In the genomic region with DNA sequence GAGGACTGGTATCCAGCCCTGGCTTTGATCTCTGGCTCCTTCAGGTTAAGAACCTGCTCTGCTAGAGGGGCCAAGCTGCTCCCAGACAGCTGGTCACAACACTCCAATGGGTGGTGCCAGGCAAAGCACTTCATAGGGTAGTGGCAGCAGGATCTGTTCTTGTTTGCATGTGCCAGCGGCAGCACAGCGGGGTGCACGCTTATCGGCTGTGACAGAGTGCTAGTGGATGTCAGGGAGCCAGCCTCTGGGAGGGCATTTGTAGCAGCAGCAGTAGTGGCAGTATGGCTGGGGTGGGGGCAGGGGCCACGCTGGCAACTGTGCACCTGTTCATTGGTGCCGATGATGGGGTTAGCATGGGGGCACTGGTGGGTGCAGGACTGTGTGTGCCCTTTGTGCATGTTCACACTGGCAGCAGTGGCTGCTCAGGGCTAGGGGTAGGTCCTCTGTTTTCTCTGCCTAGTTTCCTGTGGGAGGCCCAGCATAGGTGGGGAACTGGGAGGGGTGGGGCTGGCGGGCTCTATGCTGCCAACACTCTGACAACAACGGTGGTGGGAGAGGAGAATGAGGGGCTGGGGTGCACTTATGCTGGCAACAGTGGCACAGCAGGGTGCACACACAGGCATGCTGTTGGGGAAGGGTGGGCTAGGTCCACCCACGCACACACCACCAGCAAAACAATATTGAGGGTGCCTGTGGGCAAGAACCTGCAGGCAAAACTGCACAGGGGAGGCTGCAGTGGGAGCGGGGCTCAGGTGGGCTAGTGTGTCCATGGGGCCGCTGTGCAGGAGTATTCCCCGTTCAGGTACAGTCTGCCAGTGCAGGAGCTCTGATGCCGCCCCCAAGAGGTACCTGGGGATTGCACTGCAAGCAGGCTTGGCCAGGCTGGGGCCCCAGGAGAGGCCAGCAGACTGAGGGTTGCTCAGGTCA, we compare ENCODE assay signal across 16 cellular contexts. TPM values are rescaled to one million over a fixed set of nuclear protein-coding genes. Genes with fewer than 3 reads are reported as not detected.
DNase-seq lines count a peak whose midpoint lies in the region; ATAC-seq and TF ChIP-seq lines count a peak whose summit lies in the region.
"Had no signal": no experiment of that assay in that cellular context is flagged by ENCODE, and none has a peak within 500 bp of the region (broad histone marks: within the 10 kb centered on the region; RNA-seq: fewer than 3 reads in every experiment).

No MANE protein-coding gene starts in this region.

- no peak overlapping the region for H3K9ac ChIP-seq in endodermal cell (ENCODE audit: extremely low read depth, low read length, poor library complexity, severe bottlenecking)

- ATAC-seq in natural killer cell treated with Interleukin-12 subunit alpha and Interleukin-12 subunit beta and Interleukin-15 and Interleukin-18, amount 100 ng/mL, for 72 hours, result no peak
- no peak for ATAC-seq in natural killer cell
- ATAC-seq in upper lobe of left lung (ENCODE audit: low FRiP score in 2 of 2), result peak; percentile 28 to 59
- ATAC-seq in HG03095 (IDR thresholded peaks at IDR 0.05; ENCODE audit: unreplicated experiment), result no peak

- TF ChIP-seq CTCF in natural killer cell (IDR thresholded peaks at IDR 0.05) (no peak), endodermal cell (conservative IDR thresholded peaks at IDR 0.05) (no peak), upper lobe of left lung (IDR thresholded peaks at IDR 0.05) (no peak)

- peaks cover 37% of the 10 kb centered on the region for H3K9me3 ChIP-seq in endodermal cell (ENCODE audit: control insufficient read depth, low read length)
- peaks cover 20 to 28% (median 22%) of the 10 kb centered on the region in 4 donors for H3K9me3 ChIP-seq in upper lobe of left lung

- peaks cover 4% of the 10 kb centered on the region for H3K9me3 Mint-ChIP-seq in natural killer cell treated with Interleukin-12 subunit alpha and Interleukin-12 subunit beta and Interleukin-15 and Interleukin-18, amount 100 ng/mL, for 72 hours
- peaks cover 2 to 3% of the 10 kb centered on the region in 2 donors for H3K9me3 Mint-ChIP-seq in natural killer cell
- peaks cover 32% of the 10 kb centered on the region for H3K9me3 Mint-ChIP-seq in endodermal cell

- H3K36me3 ChIP-seq in endodermal cell (ENCODE audit: control insufficient read depth, insufficient read depth, low read length) (peaks cover 43% of the 10 kb centered on the region), upper lobe of left lung (peaks cover 6 to 66% (median 37%) of the 10 kb centered on the region in 4 donors)

- no peak for TF ChIP-seq POLR2A in upper lobe of left lung (IDR thresholded peaks at IDR 0.05)

- intact Hi-C loops in natural killer cell (cut with micrococcal nuclease), result no loop called here

- DNase-seq in natural killer cell treated with Interleukin-12 subunit alpha and Interleukin-12 subunit beta and Interleukin-15 and Interleukin-18, amount 100 ng/mL, for 72 hours (ENCODE audit: low spot score), result peak; percentile 58
- DNase-seq in natural killer cell, result no peak
- peak; percentile 82 for DNase-seq in NCI-H510A treated with DMSO at 0.1 percent for 48 hours (lab: John Stamatoyannopoulos, UW)
- peak; percentile 48 for DNase-seq in endodermal cell
- peak; percentile 34 to 42 for DNase-seq in upper lobe of left lung
- DNase-seq in stimulated activated CD4-positive, alpha-beta T cell treated with anti-CD3 and anti-CD28 coated beads, Interleukin-15, amount 100 ng/mL, for 24 hours, result no peak
- DNase-seq in DMS53 treated with DMSO at 0.1 percent for 48 hours (lab: John Stamatoyannopoulos, UW; ENCODE audit: unreplicated experiment), result no peak
- DNase-seq: cortex of kidney, islet precursor cell, NCI-H1105 had no signal

- no peak overlapping the region for H3K4me3 Mint-ChIP-seq in natural killer cell treated with Interleukin-12 subunit alpha and Interleukin-12 subunit beta and Interleukin-15 and Interleukin-18, amount 100 ng/mL, for 72 hours
- H3K4me3 Mint-ChIP-seq in natural killer cell (no peak overlapping the region), endodermal cell (no peak overlapping the region)

- H3K4me3 ChIP-seq in endodermal cell (ENCODE audit: low read length), result no peak overlapping the region
- H3K4me3 ChIP-seq in upper lobe of left lung, result no peak overlapping the region
- H3K4me3 ChIP-seq: skin epidermis had no signal

- 89 to 95% methylated on average over 3 to 13 of the region's 13 CpGs for WGBS in endodermal cell (ENCODE audit: insufficient coverage in 1 of 2, insufficient read length in 1 of 2), 2 experiments
- 74% methylated on average over 5 to 12 of the region's 13 CpGs for WGBS in upper lobe of left lung, 2 donors

- peaks cover 37% of the 10 kb centered on the region in 2 donors for H3K4me1 Mint-ChIP-seq in natural killer cell treated with Interleukin-12 subunit alpha and Interleukin-12 subunit beta and Interleukin-15 and Interleukin-18, amount 100 ng/mL, for 72 hours (ENCODE audit: low read depth in 2 of 2)
- H3K4me1 Mint-ChIP-seq in natural killer cell (peaks cover 43% of the 10 kb centered on the region in 2 donors), endodermal cell (no peaks in the 10 kb centered on the region)

- no peaks in the 10 kb centered on the region for H3K4me1 ChIP-seq in endodermal cell (ENCODE audit: control insufficient read depth, insufficient read depth, low read length)
- H3K4me1 ChIP-seq in upper lobe of left lung, result peaks cover 0 to 8% (median 3%) of the 10 kb centered on the region in 4 donors

- peaks cover 47% of the 10 kb centered on the region for H3K36me3 Mint-ChIP-seq in natural killer cell treated with Interleukin-12 subunit alpha and Interleukin-12 subunit beta and Interleukin-15 and Interleukin-18, amount 100 ng/mL, for 72 hours
- peaks cover 39% of the 10 kb centered on the region for H3K36me3 Mint-ChIP-seq in natural killer cell
- H3K36me3 Mint-ChIP-seq in endodermal cell (ENCODE audit: low read depth), result peaks cover 75% of the 10 kb centered on the region

- H3K27me3 Mint-ChIP-seq in natural killer cell treated with Interleukin-12 subunit alpha and Interleukin-12 subunit beta and Interleukin-15 and Interleukin-18, amount 100 ng/mL, for 72 hours, result no peaks in the 10 kb centered on the region
- H3K27me3 Mint-ChIP-seq in natural killer cell (ENCODE audit: low read depth in 2 of 2) (no peaks in the 10 kb centered on the region), endodermal cell (ENCODE audit: insufficient read depth) (no peaks in the 10 kb centered on the region)

- H3K27me3 ChIP-seq in endodermal cell (ENCODE audit: control insufficient read depth, insufficient read depth, low read length, poor library complexity, severe bottlenecking) (no peaks in the 10 kb centered on the region), upper lobe of left lung (no peaks in the 10 kb centered on the region)

- H3K27ac ChIP-seq in endodermal cell (ENCODE audit: low read depth, low read length) (no peak overlapping the region), upper lobe of left lung (no peak overlapping the region)

- peak overlapping the region in 1 of 2 donors; percentile 50 for H3K27ac Mint-ChIP-seq in natural killer cell treated with Interleukin-12 subunit alpha and Interleukin-12 subunit beta and Interleukin-15 and Interleukin-18, amount 100 ng/mL, for 72 hours
- H3K27ac Mint-ChIP-seq in natural killer cell, result peak overlapping the region in 1 of 2 donors; percentile 75
- no peak overlapping the region for H3K27ac Mint-ChIP-seq in endodermal cell

- TF ChIP-seq EP300 in upper lobe of left lung (IDR thresholded peaks at IDR 0.05), result no peak

RNA-seq across cellular contexts. Expression of gene AP1M1, which starts 19.3 kb away (rescaled TPM):
- total RNA-seq in natural killer cell treated with Interleukin-12 subunit alpha and Interleukin-12 subunit beta and Interleukin-15 and Interleukin-18, amount 100 ng/mL, for 72 hours, result 100 to 1,000 TPM; 115 to 145 TPM
- total RNA-seq in natural killer cell, result 100 to 1,000 TPM in 2 of 3 donors, 10 to 100 TPM in 1; 99.0 to 124 (median 100) TPM
- 10 to 100 TPM; 35.0 to 51.6 TPM for total RNA-seq in endodermal cell
- polyA plus RNA-seq in endodermal cell (2013, experiment 1 of 2), result 85.8 TPM
- polyA plus RNA-seq in endodermal cell (2013, experiment 2 of 2), result 91.7 TPM
- total RNA-seq in upper lobe of left lung, result 10 to 100 TPM; 45.7 to 87.7 (median 62.5) TPM

RNA-seq across cellular contexts. Expression of gene FAM32A, which starts 31.8 kb away (rescaled TPM):
- 10 to 100 TPM; 46.7 to 60.8 TPM for total RNA-seq in natural killer cell treated with Interleukin-12 subunit alpha and Interleukin-12 subunit beta and Interleukin-15 and Interleukin-18, amount 100 ng/mL, for 72 hours
- total RNA-seq in natural killer cell (10 to 100 TPM; 46.3 to 69.3 (median 63.3) TPM), endodermal cell (10 to 100 TPM; 71.8 to 80.1 TPM), upper lobe of left lung (10 to 100 TPM; 47.1 to 84.8 (median 58.5) TPM)
- polyA plus RNA-seq in endodermal cell (2013, experiment 1 of 2), result 84.7 TPM
- 89.8 TPM for polyA plus RNA-seq in endodermal cell (2013, experiment 2 of 2)

RNA-seq across cellular contexts. Expression of gene CIB3, which starts 43.7 kb away (rescaled TPM):
- total RNA-seq in natural killer cell treated with Interleukin-12 subunit alpha and Interleukin-12 subunit beta and Interleukin-15 and Interleukin-18, amount 100 ng/mL, for 72 hours, result 1 to 10 TPM in 1 of 2 donors, not detected in 1; 1.4 TPM
- total RNA-seq in natural killer cell (not detected), endodermal cell (not detected), upper lobe of left lung (not detected)
- not detected for polyA plus RNA-seq in endodermal cell (2013, experiment 1 of 2)
- not detected for polyA plus RNA-seq in endodermal cell (2013, experiment 2 of 2)
- total RNA-seq: HT1080, RPMI7951 had no signal
- polyA plus RNA-seq: BJ, neural cell had no signal

Comparison
In these comparisons a context has a peak if more than half of its experiments do, and no peak if none do; other contexts are left out.
1. DNase-seq: peak in natural killer cell treated with Interleukin-12 subunit alpha and Interleukin-12 subunit beta and Interleukin-15 and Interleukin-18, amount 100 ng/mL, for 72 hours (single experiment), NCI-H510A treated with DMSO at 0.1 percent for 48 hours (single experiment), endodermal cell (single experiment) and upper lobe of left lung (2 of 2); none in natural killer cell (single experiment), stimulated activated CD4-positive, alpha-beta T cell treated with anti-CD3 and anti-CD28 coated beads, Interleukin-15, amount 100 ng/mL, for 24 hours (single experiment) and DMS53 treated with DMSO at 0.1 percent for 48 hours (single experiment).
2. ATAC-seq: peak in upper lobe of left lung (2 of 2); none in natural killer cell treated with Interleukin-12 subunit alpha and Interleukin-12 subunit beta and Interleukin-15 and Interleukin-18, amount 100 ng/mL, for 72 hours (0 of 2), natural killer cell (0 of 3) and HG03095 (single experiment).